In the genomic region with DNA sequence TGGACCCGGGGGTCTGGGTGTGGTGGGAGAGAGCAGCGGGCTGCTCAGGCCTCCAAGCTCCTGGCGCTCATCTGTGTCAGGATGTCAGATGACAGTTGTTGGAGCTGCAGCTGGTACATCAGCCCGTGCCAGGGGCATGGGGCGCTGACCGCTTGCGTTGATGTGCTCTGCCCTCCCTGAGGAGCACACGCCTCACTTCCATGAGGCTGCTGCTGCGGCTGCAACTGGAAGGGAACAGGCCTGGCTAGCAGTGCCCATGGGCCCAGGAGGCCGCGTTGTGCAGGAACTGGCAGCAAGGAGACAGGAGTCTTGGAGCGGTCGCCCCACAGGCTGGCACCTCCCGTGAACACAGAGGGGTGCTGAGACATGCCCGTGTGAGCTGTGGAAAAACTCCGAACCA, we compare ENCODE assay signal across 26 cellular contexts.
"Had no signal": no experiment of that assay in that cellular context is flagged by ENCODE, and none has a peak within 500 bp of the region (broad histone marks: within the 10 kb centered on the region; RNA-seq: fewer than 3 reads in every experiment).

No MANE protein-coding gene starts in this region.

- H3K9me3 Mint-ChIP-seq: dendritic cell treated with granulocyte-macrophage colony-stimulating factor and Interleukin-4, amounts not matched to agents 40 ng/mL and 50 ng/mL, for 4 days; memory B cell had no signal

- H3K27me3 Mint-ChIP-seq: dendritic cell treated with granulocyte-macrophage colony-stimulating factor and Interleukin-4, amounts not matched to agents 40 ng/mL and 50 ng/mL, for 4 days; effector memory CD8-positive, alpha-beta T cell; memory B cell had no signal

- H3K36me3 Mint-ChIP-seq: memory B cell had no signal

- DNase-seq: cerebellar nuclear complex; colonic mucosa; cortex of kidney; effector CD8-positive, alpha-beta T cell; effector memory CD8-positive, alpha-beta T cell; endodermal cell; erythroblast; esophagus squamous epithelium; foreskin fibroblast; foreskin melanocyte; gastrocnemius medialis; glutamatergic neuron; head of caudate nucleus; heart right ventricle; hippocampal formation; left cardiac atrium; left lung; left ventricle myocardium superior; mammary epithelial cell; mesendoderm; midbrain had no signal

- H3K36me3 ChIP-seq: colonic mucosa, esophagus squamous epithelium, gastrocnemius medialis, heart right ventricle, left lung had no signal

- ATAC-seq: effector memory CD8-positive, alpha-beta T cell; esophagus mucosa; gastrocnemius medialis; left cardiac atrium; left lung; left ventricle myocardium superior had no signal

- H3K27ac Mint-ChIP-seq: dendritic cell treated with granulocyte-macrophage colony-stimulating factor and Interleukin-4, amounts not matched to agents 40 ng/mL and 50 ng/mL, for 4 days; effector memory CD8-positive, alpha-beta T cell; endodermal cell; memory B cell had no signal

- H3K4me1 ChIP-seq: colonic mucosa, esophagus squamous epithelium, gastrocnemius medialis, heart right ventricle, left lung had no signal

- H3K4me3 ChIP-seq: colonic mucosa, esophagus squamous epithelium, gastrocnemius medialis, heart right ventricle, left lung, lung had no signal

- H3K27me3 ChIP-seq: colonic mucosa, esophagus squamous epithelium, gastrocnemius medialis, left lung had no signal

- H3K9me3 ChIP-seq: colonic mucosa, gastrocnemius medialis, heart right ventricle, left lung had no signal

- H3K4me3 Mint-ChIP-seq: dendritic cell treated with granulocyte-macrophage colony-stimulating factor and Interleukin-4, amounts not matched to agents 40 ng/mL and 50 ng/mL, for 4 days; effector memory CD8-positive, alpha-beta T cell; endodermal cell; memory B cell had no signal

- H3K4me1 Mint-ChIP-seq: memory B cell had no signal

- H3K27ac ChIP-seq: colonic mucosa, epithelial cell of prostate, esophagus squamous epithelium, gastrocnemius medialis, heart right ventricle, left lung had no signal
